Comparison of ENCODE assay signal across 22 cellular contexts in the genomic region with DNA sequence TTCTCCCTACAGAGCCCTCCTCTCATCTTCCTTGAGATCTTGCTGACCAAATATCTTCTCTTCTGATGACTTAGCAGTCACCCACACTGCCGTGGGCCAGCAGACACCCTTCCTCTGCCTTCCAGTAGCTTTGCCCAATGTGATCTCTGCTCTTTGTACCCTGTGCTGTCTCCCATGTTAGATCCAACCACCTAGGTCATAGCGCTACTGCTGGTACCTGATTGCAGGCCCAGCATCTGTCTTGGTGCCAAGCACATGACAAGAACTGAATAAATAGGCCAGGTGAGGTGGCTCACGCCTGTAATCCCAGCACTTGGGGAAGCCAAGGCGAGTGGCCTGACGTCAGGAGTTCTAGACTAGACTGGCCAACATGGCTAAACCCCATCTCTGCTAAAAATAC. TPM values are rescaled to one million over a fixed set of nuclear protein-coding genes. Genes with fewer than 3 reads are reported as not detected.
DNase-seq lines count a peak whose midpoint lies in the region; ATAC-seq, FAIRE-seq and TF ChIP-seq lines count a peak whose summit lies in the region.
"Had no signal": no experiment of that assay in that cellular context is flagged by ENCODE, and none has a peak within 500 bp of the region (broad histone marks: within the 10 kb centered on the region; RNA-seq: fewer than 3 reads in every experiment).

No MANE protein-coding gene starts in this region.

- H3K4me2 ChIP-seq in HepG2 (ENCODE audit: low read depth, low read length) (no peak overlapping the region), neuronal stem cell (ENCODE audit: insufficient read depth, low read length, poor library complexity, severe bottlenecking) (no peak overlapping the region)
- H3K4me2 ChIP-seq: BLaER1 had no signal

- no peaks in the 10 kb centered on the region for H3K79me2 ChIP-seq in HepG2 (ENCODE audit: insufficient read depth, low read length)

- 49% methylated on average over 5 of the region's 5 CpGs for WGBS in HepG2 (ENCODE audit: low lambda C conversion rate)
- no CpG with 5 or more reads among the region's 5 CpGs for WGBS in neuronal stem cell (ENCODE audit: extremely low coverage in 2 of 2, insufficient read length in 2 of 2, insufficient replicate concordance in 1 of 2), 2 donors
- 45 to 82% (median 64%) methylated on average over 5 of the region's 5 CpGs for WGBS in small intestine, 3 donors
- 77% methylated on average over 4 of the region's 5 CpGs for WGBS in esophagus muscularis mucosa

- no peak for FAIRE-seq in HepG2 (lab: Jason Lieb, UNC)
- FAIRE-seq in small intestine (lab: Jason Lieb, UNC): no peak
- FAIRE-seq: A204.1, G401.6, GM12892 had no signal

- in situ Hi-C loops in HepG2 (cut with HindIII; ENCODE audit: extremely low pct_ligation_motif_present, low pct_unique_long_range_greater_than_20kb): loop anchor here (25.0 kb wide), 3 partner anchors 586 to 1461 kb away; no protein-coding TSS in a partner anchor

- no peak for DNase-seq in WTC11 (ENCODE audit: low spot score)
- peak; percentile 12 for DNase-seq in HepG2 (ENCODE audit: low spot score)
- no peak for DNase-seq in neuronal stem cell (ENCODE audit: low spot score)
- peak; percentile 64 for DNase-seq in small intestine
- DNase-seq in stimulated activated naive CD8-positive, alpha-beta T cell treated with anti-CD3 and anti-CD28 coated beads, Interleukin-15, Interleukin-2, amounts not matched to agents 100 U/mL and 50 U/mL, for 24 hours: no peak
- no peak for DNase-seq in esophagus muscularis mucosa (ENCODE audit: extremely low spot score)
- DNase-seq in SW 1271 (lab: John Stamatoyannopoulos, UW): no peak
- no peak for DNase-seq in HT-29 (ENCODE audit: low spot score)
- DNase-seq: Caco-2; CD4-positive, CD25-positive, alpha-beta regulatory T cell; DMS153; DND-41; GOT3; H7; HCEC 1CT had no signal

- ATAC-seq in WTC11 (no peak), HepG2 (peak; percentile 34; the same call in 1 of the 3 replicates)
- ATAC-seq in stimulated activated naive CD8-positive, alpha-beta T cell treated with anti-CD3 and anti-CD28 coated beads, Interleukin-15, Interleukin-2, amounts not matched to agents 100 U/mL and 50 U/mL, for 24 hours: no peak
- ATAC-seq: CD8-positive, alpha-beta T cell had no signal

- CTCF ChIA-PET in WTC11 (lab: Charles Lee) (no interaction called here), HepG2 (lab: Yijun Ruan, JAX; ENCODE audit: low intra/inter-chr PET ratio, low total read pairs) (no interaction called here)

- H2BK15ac ChIP-seq in neuronal stem cell (ENCODE audit: low read length): no peak overlapping the region

- H3K36me3 Mint-ChIP-seq in WTC11: no peaks in the 10 kb centered on the region
- H3K36me3 Mint-ChIP-seq: CD8-positive, alpha-beta T cell had no signal

- H3K23ac ChIP-seq in neuronal stem cell (ENCODE audit: low read depth, low read length, poor library complexity): no peak overlapping the region

- no peaks in the 10 kb centered on the region for H3K9me3 ChIP-seq in HepG2 (ENCODE audit: low read length)
- H3K9me3 ChIP-seq in neuronal stem cell (replicated peaks in 1 of 2; ENCODE audit: control insufficient read depth in 2 of 2, insufficient read depth in 1 of 2, low read depth in 1 of 2, low read length in 2 of 2): no peaks in the 10 kb centered on the region
- no peaks in the 10 kb centered on the region for H3K9me3 ChIP-seq in small intestine (ENCODE audit: control insufficient read depth, low read depth)
- no peaks in the 10 kb centered on the region for H3K9me3 ChIP-seq in esophagus muscularis mucosa
- H3K9me3 ChIP-seq: BLaER1, Caco-2 had no signal

- H3K4me3 Mint-ChIP-seq in WTC11: no peak overlapping the region
- H3K4me3 Mint-ChIP-seq: B cell; CD4-positive, CD25-positive, alpha-beta regulatory T cell; CD8-positive, alpha-beta T cell had no signal

- H3K4ac ChIP-seq in neuronal stem cell (ENCODE audit: low read length): no peak overlapping the region

- BruUV-seq in HepG2 (replicated peaks; lab: Mats Ljungman, UMichigan): no TSS peak

- no peak overlapping the region for H2BK5ac ChIP-seq in neuronal stem cell (ENCODE audit: low read length)

- H3K9ac ChIP-seq in HepG2 (ENCODE audit: insufficient read depth, low read depth, low read length) (no peak overlapping the region), neuronal stem cell (ENCODE audit: low read depth, low read length, poor library complexity) (no peak overlapping the region)
- H3K9ac ChIP-seq: BLaER1 had no signal

- H3K27ac ChIP-seq in HepG2 (ENCODE audit: extremely low read length, insufficient read depth, low read length) (no peak overlapping the region), neuronal stem cell (replicated peaks; ENCODE audit: low read length) (no peak overlapping the region), small intestine (ENCODE audit: low read depth in 1 of 2, low read length in 1 of 2) (no peak overlapping the region), esophagus muscularis mucosa (replicated peaks in 1 of 4) (no peak overlapping the region)
- H3K27ac ChIP-seq: 22Rv1, BLaER1 had no signal

- no peaks in the 10 kb centered on the region for H4K20me1 ChIP-seq in HepG2 (ENCODE audit: insufficient read depth, low read length)
- H4K20me1 ChIP-seq: BLaER1 had no signal

- H3K4me1 Mint-ChIP-seq in WTC11: peaks cover 29% of the 10 kb centered on the region

- H3K27ac Mint-ChIP-seq in WTC11: 0 out of 2 replicates have a peak overlapping the region, but pooled peaks have one; percentile 3
- H3K27ac Mint-ChIP-seq: B cell; CD8-positive, alpha-beta T cell had no signal

- no peak overlapping the region for H2BK12ac ChIP-seq in neuronal stem cell (ENCODE audit: low read length)

- H4K91ac ChIP-seq in neuronal stem cell (ENCODE audit: low read depth, low read length, poor library complexity): no peak overlapping the region

- no peak overlapping the region for H2AK5ac ChIP-seq in neuronal stem cell (ENCODE audit: low read depth, low read length)

- H3K18ac ChIP-seq in neuronal stem cell (ENCODE audit: low read length): no peak overlapping the region

- no peak overlapping the region for H4K8ac ChIP-seq in neuronal stem cell (ENCODE audit: low read depth, low read length)

- H3K36me3 ChIP-seq in HepG2 (replicated peaks in 1 of 2; ENCODE audit: control insufficient read depth in 1 of 2, insufficient read depth in 2 of 2, low read length in 2 of 2) (no peaks in the 10 kb centered on the region), neuronal stem cell (replicated peaks in 1 of 2; ENCODE audit: control insufficient read depth in 2 of 2, insufficient read depth in 2 of 2, low read length in 2 of 2) (no peaks in the 10 kb centered on the region), small intestine (ENCODE audit: control insufficient read depth in 2 of 2, insufficient read depth in 2 of 2, low read length in 2 of 2) (no peaks in the 10 kb centered on the region), esophagus muscularis mucosa (no peaks in the 10 kb centered on the region)
- H3K36me3 ChIP-seq: BLaER1 had no signal

- H3K27me3 ChIP-seq in HepG2 (ENCODE audit: control insufficient read depth in 1 of 2, insufficient read depth in 2 of 2, low read length in 2 of 2): no peaks in the 10 kb centered on the region
- no peaks in the 10 kb centered on the region for H3K27me3 ChIP-seq in neuronal stem cell (ENCODE audit: control insufficient read depth in 3 of 3, insufficient read depth in 3 of 3, low read depth in 1 of 3, low read length in 3 of 3)
- H3K27me3 ChIP-seq in small intestine (ENCODE audit: control insufficient read depth in 2 of 2, insufficient read depth in 2 of 2, low read length in 2 of 2): no peaks in the 10 kb centered on the region
- no peaks in the 10 kb centered on the region for H3K27me3 ChIP-seq in esophagus muscularis mucosa
- H3K27me3 ChIP-seq: BLaER1 had no signal

- no peaks in the 10 kb centered on the region for H3K9me3 Mint-ChIP-seq in WTC11
- H3K9me3 Mint-ChIP-seq: CD8-positive, alpha-beta T cell had no signal

- intact Hi-C loops in HepG2 (cut with micrococcal nuclease; ENCODE audit: unreplicated experiment) (no loop called here), esophagus muscularis mucosa (cut with DNase I) (loop anchor here (10.0 kb wide), 1 partner anchor 324 kb away; the partner anchor contains the start of gene ZIC5)

- no peak for TF ChIP-seq RAD21 in HepG2 (CRISPR knock-in tag; IDR thresholded peaks at IDR 0.05)

- H2AFZ ChIP-seq in HepG2 (ENCODE audit: low read length) (no peak overlapping the region), neuronal stem cell (ENCODE audit: low read length) (no peak overlapping the region)

- H3K27me3 Mint-ChIP-seq in WTC11 (ENCODE audit: low read depth): no peaks in the 10 kb centered on the region
- H3K27me3 Mint-ChIP-seq: B cell; CD4-positive, CD25-positive, alpha-beta regulatory T cell had no signal

- TF ChIP-seq POLR2A in HepG2 (IDR thresholded peaks at IDR 0.05; ENCODE audit: insufficient read depth in 1 of 2, low read depth in 2 of 2, low read length in 2 of 2) (no peak), esophagus muscularis mucosa (IDR thresholded peaks at IDR 0.05; ENCODE audit: low read depth) (no peak)

- no peak overlapping the region for H2BK120ac ChIP-seq in neuronal stem cell (ENCODE audit: low read depth, low read length)

- POLR2A ChIA-PET in WTC11 (lab: Charles Lee) (no interaction called here), HepG2 (lab: Yijun Ruan, JAX) (no interaction called here)

- H3K79me1 ChIP-seq in neuronal stem cell (ENCODE audit: low read depth, low read length): no peaks in the 10 kb centered on the region

- no peak overlapping the region for H3K4me3 ChIP-seq in HepG2 (replicated peaks in 1 of 3; ENCODE audit: insufficient read depth in 1 of 3, low read depth in 2 of 3, low read length in 3 of 3)
- no peak overlapping the region for H3K4me3 ChIP-seq in neuronal stem cell (ENCODE audit: low read length in 2 of 2)
- no peak overlapping the region for H3K4me3 ChIP-seq in small intestine (ENCODE audit: low read depth in 1 of 2, low read length in 2 of 2)
- no peak overlapping the region for H3K4me3 ChIP-seq in esophagus muscularis mucosa
- H3K4me3 ChIP-seq: BLaER1 had no signal

- TF ChIP-seq EP300 in HepG2 (IDR thresholded peaks at IDR 0.05; ENCODE audit: low read depth in 2 of 2, low read length in 2 of 2): no peak
- no peak for TF ChIP-seq EP300 in HepG2 (CRISPR knock-in tag; IDR thresholded peaks at IDR 0.05; ENCODE audit: borderline replicate concordance)
- no peak for TF ChIP-seq EP300 in esophagus muscularis mucosa (IDR thresholded peaks at IDR 0.05)

- TF ChIP-seq CTCF in WTC11 (IDR thresholded peaks at IDR 0.05) (no peak), HepG2 (CRISPR knock-in tag; IDR thresholded peaks at IDR 0.05) (no peak), esophagus muscularis mucosa (IDR thresholded peaks at IDR 0.05) (no peak)

- H3K4me1 ChIP-seq in HepG2 (ENCODE audit: insufficient read depth, low read length) (peaks cover 19% of the 10 kb centered on the region), neuronal stem cell (ENCODE audit: control insufficient read depth in 2 of 2, insufficient read depth in 1 of 2, low read depth in 1 of 2, low read length in 2 of 2) (peaks cover 5 to 6% of the 10 kb centered on the region in 2 donors), small intestine (ENCODE audit: control insufficient read depth in 2 of 2, insufficient read depth in 1 of 2, low read depth in 1 of 2, low read length in 1 of 2) (no peaks in the 10 kb centered on the region), esophagus muscularis mucosa (peaks cover 0 to 8% (median 5%) of the 10 kb centered on the region in 4 donors)
- H3K4me1 ChIP-seq: Caco-2 had no signal

- H3K14ac ChIP-seq in neuronal stem cell (ENCODE audit: low read length): peak overlapping the region; percentile 42

RNA-seq across cellular contexts. Expression of gene CLYBL, which starts 44.5 kb away (rescaled TPM):
- total RNA-seq in WTC11 (2021) (8.8 to 17.3 TPM (median 14.7 TPM) in 3 replicates), HepG2 (2016; rRNA removed; fragmentation: Illumina TruSeq; extraction: Trizol) (9.6 and 14.5 TPM in 2 replicates), esophagus muscularis mucosa (10 to 100 TPM in 2 of 4 donors, 1 to 10 TPM in 2; 7.5 to 11.7 (median 9.4) TPM)
- 2.0 and 2.9 TPM in 2 replicates for total RNA-seq in HepG2 (2016; cell fraction: cytosol; rRNA removed; fragmentation: Illumina TruSeq; extraction: Trizol; ENCODE audit: low read depth)
- 9.5 and 15.4 TPM in 2 replicates for total RNA-seq in HepG2 (2016; cell fraction: insoluble cytoplasmic fraction; rRNA removed; fragmentation: Illumina TruSeq; extraction: Trizol)
- total RNA-seq in HepG2 (2016; cell fraction: membrane; rRNA removed; fragmentation: Illumina TruSeq; extraction: Trizol): 3.3 and 3.6 TPM in 2 replicates
- total RNA-seq in HepG2 (2016; cell fraction: nucleus; rRNA removed; fragmentation: Illumina TruSeq; extraction: Trizol): 6.5 and 8.3 TPM in 2 replicates
- polyA plus RNA-seq in HepG2 (2011; rRNA removed) (10.7 and 12.7 TPM in 2 replicates), small intestine (10 to 100 TPM; 13.0 to 39.4 (median 17.0) TPM)
- polyA plus RNA-seq in HepG2 (2011; cell fraction: cytosol; rRNA removed): 5.3 and 10.1 TPM in 2 replicates
- 10.8 and 13.7 TPM in 2 replicates for polyA plus RNA-seq in HepG2 (2011; cell fraction: nucleus; rRNA removed)
- 13.3 and 18.6 TPM in 2 replicates for polyA plus RNA-seq in HepG2 (2012)
- 2.8 and 3.7 TPM in 2 replicates for polyA plus RNA-seq in HepG2 (2016; cell fraction: cytosol; fragmentation: Illumina TruSeq; extraction: Trizol; ENCODE audit: low read depth)
- 21.4 and 21.5 TPM in 2 replicates for polyA plus RNA-seq in HepG2 (2016; cell fraction: insoluble cytoplasmic fraction; fragmentation: Illumina TruSeq; extraction: Trizol; ENCODE audit: low read depth)
- polyA plus RNA-seq in HepG2 (2016; cell fraction: membrane; fragmentation: Illumina TruSeq; extraction: Trizol; ENCODE audit: low read depth): 4.2 and 5.1 TPM in 2 replicates
- 12.2 and 12.3 TPM in 2 replicates for polyA plus RNA-seq in HepG2 (2016; cell fraction: nucleus; fragmentation: Illumina TruSeq; extraction: Trizol; ENCODE audit: insufficient read depth, low read depth)
- polyA minus RNA-seq in HepG2 (2011; rRNA and poly(A)+ RNA removed; ENCODE audit: low replicate concordance): 1.0 and 3.9 TPM in 2 replicates
- 4.7 and 5.9 TPM in 2 replicates for polyA minus RNA-seq in HepG2 (2011; cell fraction: cytosol; rRNA and poly(A)+ RNA removed)
- 18.8 and 21.1 TPM in 2 replicates for polyA minus RNA-seq in HepG2 (2011; cell fraction: nucleus; rRNA and poly(A)+ RNA removed)
- 15.5 TPM for polyA plus RNA-seq in neuronal stem cell (2013, experiment 1 of 2)
- 14.1 TPM for polyA plus RNA-seq in neuronal stem cell (2013, experiment 2 of 2)
- total RNA-seq in HT-29 (2014; rRNA removed; shearing (Covaris generic)): 0.57 and 1.5 TPM in 2 replicates

Comparison
In these comparisons a context has a peak if more than half of its experiments do, and no peak if none do; other contexts are left out.
1. DNase-seq: peak in HepG2 (single experiment) and small intestine (single experiment); none in WTC11 (single experiment), neuronal stem cell (single experiment), stimulated activated naive CD8-positive, alpha-beta T cell treated with anti-CD3 and anti-CD28 coated beads, Interleukin-15, Interleukin-2, amounts not matched to agents 100 U/mL and 50 U/mL, for 24 hours (single experiment), esophagus muscularis mucosa (single experiment), SW 1271 (0 of 2) and HT-29 (single experiment).